Comparison of ENCODE assay signal across 1 cellular context in genomic region chr2:28702415-28702859, GRCh38.
TF ChIP-seq lines count a peak whose summit lies in the region.

No MANE protein-coding gene starts in this region.

TF ChIP-seq in HepG2, 621 proteins besides CTCF, POLR2A, EP300 and RAD21 (continued from another document and continues in another):
- TF ChIP-seq ZFP1 (CRISPR knock-in tag; IDR thresholded peaks at IDR 0.05) (no peak), DPF2 (CRISPR knock-in tag; IDR thresholded peaks at IDR 0.05; ENCODE audit: borderline replicate concordance, low read depth) (no peak), SAP130 (CRISPR knock-in tag; IDR thresholded peaks at IDR 0.05; ENCODE audit: low read depth) (peak; percentile 74), ZNF44 (CRISPR knock-in tag; IDR thresholded peaks at IDR 0.05) (no peak), HBP1 (CRISPR knock-in tag; IDR thresholded peaks at IDR 0.05; ENCODE audit: low read depth) (0 out of 2 replicates have a peak, but pooled peaks have one; percentile 61), PREB (CRISPR knock-in tag; IDR thresholded peaks at IDR 0.05) (no peak), HNRNPLL (IDR thresholded peaks at IDR 0.05; ENCODE audit: low read depth, low read length, poor library complexity, severe bottlenecking) (no peak), NFKB2 (CRISPR knock-in tag; IDR thresholded peaks at IDR 0.05; ENCODE audit: borderline replicate concordance) (0 out of 2 replicates have a peak, but pooled peaks have one; percentile 12), ZNF276 (CRISPR knock-in tag; IDR thresholded peaks at IDR 0.05; ENCODE audit: low read depth) (no peak), ZNF543 (CRISPR knock-in tag; IDR thresholded peaks at IDR 0.05) (no peak), ZNF614 (CRISPR knock-in tag; IDR thresholded peaks at IDR 0.05; ENCODE audit: borderline replicate concordance) (peak; percentile 53; the same call in 1 of the 2 replicates), CSRNP1 (CRISPR knock-in tag; IDR thresholded peaks at IDR 0.05) (no peak), UBTF (CRISPR knock-in tag; IDR thresholded peaks at IDR 0.05) (no peak), RXRB (CRISPR knock-in tag; IDR thresholded peaks at IDR 0.05; ENCODE audit: borderline replicate concordance) (peak; percentile 88), NCOA1 (CRISPR knock-in tag; IDR thresholded peaks at IDR 0.05) (no peak), MED1 (CRISPR knock-in tag; IDR thresholded peaks at IDR 0.05) (peak; percentile 30; the same call in 1 of the 2 replicates), ZFY (CRISPR knock-in tag; IDR thresholded peaks at IDR 0.05) (peak; percentile 18; the same call in 1 of the 2 replicates), DZIP1 (CRISPR knock-in tag; IDR thresholded peaks at IDR 0.05) (0 out of 2 replicates have a peak, but pooled peaks have one; percentile 29), HNF1B (CRISPR knock-in tag; IDR thresholded peaks at IDR 0.05) (peak; percentile 65; the same call in 1 of the 2 replicates), MTF1 (CRISPR knock-in tag; IDR thresholded peaks at IDR 0.05) (no peak), ZNF264 (CRISPR knock-in tag; IDR thresholded peaks at IDR 0.05) (no peak), JUNB (CRISPR knock-in tag; IDR thresholded peaks at IDR 0.05; ENCODE audit: borderline replicate concordance) (no peak), USF2 (IDR thresholded peaks at IDR 0.05; ENCODE audit: low read depth, low read length) (no peak), USF2 (CRISPR knock-in tag; IDR thresholded peaks at IDR 0.05; ENCODE audit: borderline replicate concordance) (no peak), ZSCAN22 (CRISPR knock-in tag; IDR thresholded peaks at IDR 0.05) (no peak), ATF3 (CRISPR knock-in tag; IDR thresholded peaks at IDR 0.05) (no peak), FOXA3 (CRISPR knock-in tag; IDR thresholded peaks at IDR 0.05) (0 out of 2 replicates have a peak, but pooled peaks have one; percentile 44), FOXK1 (CRISPR knock-in tag; IDR thresholded peaks at IDR 0.05; ENCODE audit: borderline replicate concordance, low read depth) (peak; percentile 32; the same call in 1 of the 2 replicates), ZC3H4 (CRISPR knock-in tag; IDR thresholded peaks at IDR 0.05; ENCODE audit: borderline replicate concordance) (no peak), ZNF234 (CRISPR knock-in tag; conservative IDR thresholded peaks at IDR 0.05) (no peak), ZNF576 (CRISPR knock-in tag; IDR thresholded peaks at IDR 0.05) (no peak), ZNF337 (CRISPR knock-in tag; IDR thresholded peaks at IDR 0.05; ENCODE audit: borderline replicate concordance, low read depth) (no peak), NFRKB (IDR thresholded peaks at IDR 0.05) (no peak), ZFP62 (CRISPR knock-in tag; IDR thresholded peaks at IDR 0.05) (no peak), ZNF556 (CRISPR knock-in tag; IDR thresholded peaks at IDR 0.05; ENCODE audit: borderline replicate concordance) (no peak; the same call in 1 of the 2 replicates), ZNF256 (CRISPR knock-in tag; conservative IDR thresholded peaks at IDR 0.05) (no peak), ZNF513 (CRISPR knock-in tag; conservative IDR thresholded peaks at IDR 0.05) (no peak), MEIS2 (CRISPR knock-in tag; IDR thresholded peaks at IDR 0.05) (0 out of 2 replicates have a peak, but pooled peaks have one; percentile 83), SOX5 (CRISPR knock-in tag; IDR thresholded peaks at IDR 0.05; ENCODE audit: borderline replicate concordance) (peak; percentile 66; the same call in 1 of the 2 replicates), ZNF607 (CRISPR knock-in tag; IDR thresholded peaks at IDR 0.05; ENCODE audit: borderline replicate concordance) (peak; percentile 43; the same call in 1 of the 2 replicates), MTA1 (CRISPR knock-in tag; IDR thresholded peaks at IDR 0.05; ENCODE audit: borderline replicate concordance) (peak; percentile 74; the same call in 1 of the 2 replicates), ZNF317 (CRISPR knock-in tag; IDR thresholded peaks at IDR 0.05) (no peak), SOX6 (IDR thresholded peaks at IDR 0.05) (no peak), SOX6 (CRISPR knock-in tag; IDR thresholded peaks at IDR 0.05) (peak; percentile 24; the same call in 1 of the 2 replicates), ZFP36L2 (CRISPR knock-in tag; IDR thresholded peaks at IDR 0.05) (0 out of 2 replicates have a peak, but pooled peaks have one; percentile 28), ZNF530 (CRISPR knock-in tag; IDR thresholded peaks at IDR 0.05; ENCODE audit: low read depth) (no peak), FOXO1 (CRISPR knock-in tag; IDR thresholded peaks at IDR 0.05) (peak; percentile 80), ELF3 (CRISPR knock-in tag; IDR thresholded peaks at IDR 0.05) (peak; percentile 91), TARDBP (CRISPR knock-in tag; IDR thresholded peaks at IDR 0.05) (no peak), CHCHD3 (CRISPR knock-in tag; IDR thresholded peaks at IDR 0.05) (0 out of 2 replicates have a peak, but pooled peaks have one; percentile 34), ZNF572 (CRISPR knock-in tag; IDR thresholded peaks at IDR 0.05) (no peak), HOXA3 (CRISPR knock-in tag; IDR thresholded peaks at IDR 0.05) (peak; percentile 31; the same call in 1 of the 2 replicates)
